Comparison of ENCODE assay signal across 8 cellular contexts in genomic region chr14:91149462-91149861, GRCh38. TPM values are rescaled to one million over a fixed set of nuclear protein-coding genes. Genes with fewer than 3 reads are reported as not detected.
DNase-seq lines count a peak whose midpoint lies in the region; ATAC-seq, FAIRE-seq and TF ChIP-seq lines count a peak whose summit lies in the region.

No MANE protein-coding gene starts in this region.

- H3K27ac ChIP-seq in VCaP = peak overlapping the region; percentile 66

- H3K36me3 ChIP-seq in skeletal muscle satellite cell (ENCODE audit: insufficient read depth, low read length) = peaks cover 5% of the 10 kb centered on the region

- no peaks in the 10 kb centered on the region for H3K9me3 ChIP-seq in skeletal muscle satellite cell (replicated peaks; ENCODE audit: low read length)

- TF ChIP-seq CTCF in VCaP (conservative IDR thresholded peaks at IDR 0.05) = no peak

- no peak overlapping the region for H3K4me3 ChIP-seq in skeletal muscle satellite cell (ENCODE audit: low read length)

- intact Hi-C loops in left cardiac atrium (cut with DNase I) = no loop called here

- H3K4me2 ChIP-seq in skeletal muscle satellite cell (ENCODE audit: low read length) = peak overlapping the region; percentile 48

- ATAC-seq in left cardiac atrium (peak; percentile 86 to 92), GM21381 (IDR thresholded peaks at IDR 0.05; ENCODE audit: unreplicated experiment) (no peak)

- H3K4me1 ChIP-seq in skeletal muscle satellite cell (ENCODE audit: control insufficient read depth, insufficient read depth, low read length) = peaks cover 12% of the 10 kb centered on the region

- no peak for TF ChIP-seq POLR2A in H54 (IDR thresholded peaks at IDR 0.05; ENCODE audit: low read depth, low read length)

- DNase-seq in H54 (ENCODE audit: insufficient read length, low spot score) = peak; percentile 74
- DNase-seq in left cardiac atrium = no peak
- no peak for DNase-seq in SHP77 (lab: John Stamatoyannopoulos, UW)
- no peak for DNase-seq in central memory CD4-positive, alpha-beta T cell
- DNase-seq in activated CD8-positive, alpha-beta memory T cell treated with anti-CD3 and anti-CD28 coated beads, Interleukin-2, amount 50 U/mL, for 4 hours = no peak

- FAIRE-seq in H54 (lab: Jason Lieb, UNC) = peak; percentile 98

- H3K27me3 ChIP-seq in skeletal muscle satellite cell (ENCODE audit: control insufficient read depth, insufficient read depth, low read length) = no peaks in the 10 kb centered on the region

- no peak overlapping the region for H3K9ac ChIP-seq in skeletal muscle satellite cell (ENCODE audit: low read depth, low read length)

RNA-seq across cellular contexts. Expression of gene DGLUCY, which starts 35.6 kb away (rescaled TPM):
- 100 to 1,000 TPM; 110 to 129 TPM for total RNA-seq in left cardiac atrium
- total RNA-seq in skeletal muscle satellite cell (2012; rRNA removed) = 32.2 and 33.9 TPM in 2 replicates
